ENCODE assay signal across 14 cellular contexts in the genomic region with DNA sequence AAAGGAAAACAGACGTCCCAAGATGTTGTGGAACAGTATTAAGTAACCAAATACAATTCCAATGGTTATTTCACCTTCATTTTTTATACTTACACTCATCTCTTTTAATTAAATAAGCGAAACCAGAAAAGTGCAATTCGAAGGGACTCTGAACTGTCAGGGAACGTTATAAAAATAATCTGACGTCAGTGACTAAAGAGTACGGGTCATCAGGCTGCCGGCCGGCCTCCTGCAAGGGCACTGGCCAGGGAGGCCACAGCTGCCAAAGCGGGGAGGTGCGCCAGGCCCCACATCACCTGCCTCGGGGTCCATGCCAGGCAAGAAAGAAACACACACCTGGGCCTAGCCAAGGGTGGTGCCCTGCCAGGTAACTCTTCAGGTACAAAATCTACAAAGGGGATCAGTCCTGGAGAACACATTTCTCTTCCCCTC.
A peak's percentile ranks its signal among the peaks of the same experiment; 100 is the strongest.
DNase-seq lines count a peak whose midpoint lies in the region; ATAC-seq, FAIRE-seq and TF ChIP-seq lines count a peak whose summit lies in the region.
"Had no signal": no experiment of that assay in that cellular context is flagged by ENCODE, and none has a peak within 500 bp of the region (broad histone marks: within the 10 kb centered on the region; RNA-seq: fewer than 3 reads in every experiment).

No MANE protein-coding gene starts in this region.

- H3K27me3 Mint-ChIP-seq in osteocyte (ENCODE audit: unreplicated experiment) = no peaks in the 10 kb centered on the region
- H3K27me3 Mint-ChIP-seq: CD8-positive, alpha-beta memory T cell; memory B cell had no signal

- no peaks in the 10 kb centered on the region for H3K27me3 ChIP-seq in brain microvascular endothelial cell (replicated peaks)
- H3K27me3 ChIP-seq in heart left ventricle = no peaks in the 10 kb centered on the region
- H3K27me3 ChIP-seq in upper lobe of right lung = no peaks in the 10 kb centered on the region
- H3K27me3 ChIP-seq: foreskin keratinocyte had no signal

- H3K4me3 ChIP-seq in brain microvascular endothelial cell (ENCODE audit: low read depth, low read length) (no peak overlapping the region), heart left ventricle (no peak overlapping the region), upper lobe of right lung (no peak overlapping the region)

- TF ChIP-seq POLR2A in heart left ventricle (IDR thresholded peaks at IDR 0.05) (no peak), H54 (IDR thresholded peaks at IDR 0.05; ENCODE audit: low read depth, low read length) (no peak)

- peak overlapping the region; percentile 88 for H3K27ac Mint-ChIP-seq in osteocyte (ENCODE audit: unreplicated experiment)
- H3K27ac Mint-ChIP-seq: CD8-positive, alpha-beta memory T cell; memory B cell had no signal

- 68 to 74% (median 69%) methylated on average over 11 of the region's 11 CpGs for WGBS in heart left ventricle, 4 donors

- H3K9me3 ChIP-seq in heart left ventricle (no peaks in the 10 kb centered on the region), upper lobe of right lung (no peaks in the 10 kb centered on the region)

- intact Hi-C loops in heart left ventricle (cut with DNase I) = loop anchor here in 4 of 10 donors (5.0 to 10.0 kb wide), 3 partner anchors 126 to 536 kb away; no protein-coding TSS in a partner anchor
- intact Hi-C loops in upper lobe of right lung (cut with DNase I) = loop anchor here (10.0 kb wide), 2 partner anchors 136 to 296 kb away; partner anchors contain the start of genes CAB39L and SETDB2

- TF ChIP-seq CTCF in brain microvascular endothelial cell (IDR thresholded peaks at IDR 0.05; ENCODE audit: low read depth, low read length, missing control alignments) = no peak
- TF ChIP-seq CTCF in heart left ventricle (IDR thresholded peaks at IDR 0.05) = no peak
- no peak for TF ChIP-seq CTCF in osteocyte (IDR thresholded peaks at IDR 0.05)
- no peak for TF ChIP-seq CTCF in upper lobe of right lung (IDR thresholded peaks at IDR 0.05)

- H3K9me3 Mint-ChIP-seq in osteocyte (ENCODE audit: unreplicated experiment) = no peaks in the 10 kb centered on the region
- H3K9me3 Mint-ChIP-seq: activated T-cell treated with anti-CD3 and anti-CD28 coated beads, Interleukin-2, amount 50 U/mL, for 4 hours; CD8-positive, alpha-beta memory T cell; memory B cell had no signal

- H3K4me3 Mint-ChIP-seq in osteocyte (ENCODE audit: unreplicated experiment) = no peak overlapping the region
- H3K4me3 Mint-ChIP-seq: activated T-cell treated with anti-CD3 and anti-CD28 coated beads, Interleukin-2, amount 50 U/mL, for 4 hours; CD8-positive, alpha-beta memory T cell; memory B cell had no signal

- ATAC-seq in heart left ventricle = peak in 2 of 4 donors; percentile 19 to 38
- no peak for ATAC-seq in upper lobe of right lung
- ATAC-seq: activated T-cell treated with anti-CD3 and anti-CD28 coated beads, Interleukin-2, amount 50 U/mL, for 4 hours had no signal

- H3K4me1 ChIP-seq in heart left ventricle = peaks cover 0 to 31% (median 21%) of the 10 kb centered on the region in 12 donors
- H3K4me1 ChIP-seq in upper lobe of right lung = peaks cover 35% of the 10 kb centered on the region

- FAIRE-seq in H54 (lab: Jason Lieb, UNC) = no peak
- FAIRE-seq: bronchial epithelial cell had no signal

- in situ Hi-C loops in brain microvascular endothelial cell (cut with HindIII; ENCODE audit: low pct_ligation_motif_present, low sequenced_read_pairs) = no loop called here

- H3K4me1 Mint-ChIP-seq in osteocyte (ENCODE audit: unreplicated experiment) = peaks cover 33% of the 10 kb centered on the region
- H3K4me1 Mint-ChIP-seq: CD8-positive, alpha-beta memory T cell had no signal

- H3K27ac ChIP-seq in brain microvascular endothelial cell = peak overlapping the region; percentile 4
- peak overlapping the region; percentile 45 to 92 (median 76) for H3K27ac ChIP-seq in heart left ventricle
- peak overlapping the region; percentile 82 for H3K27ac ChIP-seq in upper lobe of right lung
- H3K27ac ChIP-seq: foreskin keratinocyte had no signal

- no peaks in the 10 kb centered on the region for H3K36me3 ChIP-seq in brain microvascular endothelial cell (replicated peaks)
- H3K36me3 ChIP-seq in heart left ventricle = peaks cover 0 to 13% (median 0%) of the 10 kb centered on the region in 9 donors
- no peaks in the 10 kb centered on the region for H3K36me3 ChIP-seq in upper lobe of right lung

- DNase-seq in brain microvascular endothelial cell = peak; percentile 34
- peak in 1 of 5 donors; percentile 42 for DNase-seq in heart left ventricle
- no peak for DNase-seq in osteocyte (ENCODE audit: extremely low spot score, unreplicated experiment)
- DNase-seq in upper lobe of right lung = no peak
- DNase-seq in NCI-H2081 (lab: John Stamatoyannopoulos, UW) = no peak
- no peak for DNase-seq in H54 (ENCODE audit: insufficient read length, low spot score)
- DNase-seq in putamen (ENCODE audit: low spot score) = no peak
- DNase-seq: activated T-cell treated with anti-CD3 and anti-CD28 coated beads, Interleukin-2, amount 50 U/mL, for 4 hours; CD8-positive, alpha-beta memory T cell; foreskin keratinocyte; NCI-H1092 treated with DMSO at 0.1 percent for 48 hours; NCI-H524 treated with DMSO at 0.1 percent for 48 hours had no signal

- H3K36me3 Mint-ChIP-seq in osteocyte (ENCODE audit: unreplicated experiment) = no peaks in the 10 kb centered on the region

Comparison
In these comparisons a context has a peak if more than half of its experiments do, and no peak if none do; other contexts are left out.
1. H3K27ac ChIP-seq: peak in every context shown above with its lines; median percentile 82 in upper lobe of right lung; 76 in heart left ventricle; 4 in brain microvascular endothelial cell.